ENCODE assay signal across 12 cellular contexts in the genomic region with DNA sequence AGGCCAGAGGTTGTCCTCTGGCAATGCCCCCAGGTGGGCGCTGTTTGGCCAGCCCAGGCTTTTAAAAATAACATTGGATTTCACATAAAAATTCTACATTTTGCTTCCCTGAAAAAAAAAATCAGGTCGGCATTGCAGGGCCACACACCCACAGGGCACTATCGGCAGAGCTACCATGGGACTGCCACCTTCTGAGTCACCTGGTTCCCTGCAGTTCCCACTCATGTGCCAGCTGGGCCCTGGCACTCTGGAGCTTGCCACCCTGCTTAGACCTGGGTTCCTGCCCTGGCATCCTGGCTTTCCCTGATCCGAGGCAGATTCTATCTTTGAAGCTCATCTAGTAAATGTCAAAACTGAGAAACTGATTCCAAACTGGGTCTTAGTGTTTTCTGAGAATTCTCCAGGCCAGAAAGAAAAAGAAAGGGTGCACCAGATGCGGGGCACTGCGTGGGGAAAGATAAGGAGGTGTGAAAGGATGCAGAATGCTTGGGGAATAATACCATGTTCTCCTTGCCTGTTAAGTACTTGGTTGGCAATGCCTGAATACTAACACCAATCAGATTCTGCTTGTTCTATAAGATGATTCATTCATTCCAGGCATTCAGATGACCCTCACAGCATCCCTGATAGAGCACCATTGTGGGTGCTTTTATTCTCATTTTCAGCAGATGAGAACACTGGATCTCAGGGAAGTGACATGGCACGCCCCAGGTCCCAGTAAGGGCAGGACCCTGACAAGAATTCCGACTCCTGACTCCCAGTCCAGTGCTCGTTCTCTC. TPM values are rescaled to one million over a fixed set of nuclear protein-coding genes. Genes with fewer than 3 reads are reported as not detected.
DNase-seq lines count a peak whose midpoint lies in the region; ATAC-seq and TF ChIP-seq lines count a peak whose summit lies in the region.
"Had no signal": no experiment of that assay in that cellular context is flagged by ENCODE, and none has a peak within 500 bp of the region (broad histone marks: within the 10 kb centered on the region; RNA-seq: fewer than 3 reads in every experiment).

No MANE protein-coding gene starts in this region.

- no peaks in the 10 kb centered on the region for H3K9me3 Mint-ChIP-seq in natural killer cell treated with Interleukin-12 subunit alpha and Interleukin-12 subunit beta and Interleukin-15 and Interleukin-18, amount 100 ng/mL, for 72 hours
- H3K9me3 Mint-ChIP-seq: activated naive CD4-positive, alpha-beta T cell treated with anti-CD3 and anti-CD28 coated beads, Interleukin-2, amount 50 U/mL, for 24 hours had no signal

- no peaks in the 10 kb centered on the region for H3K27me3 ChIP-seq in psoas muscle (ENCODE audit: insufficient read depth in 3 of 3, low read length in 2 of 3)

- H3K4me1 Mint-ChIP-seq in natural killer cell treated with Interleukin-12 subunit alpha and Interleukin-12 subunit beta and Interleukin-15 and Interleukin-18, amount 100 ng/mL, for 72 hours (ENCODE audit: low read depth in 2 of 2), result peaks cover 14 to 28% of the 10 kb centered on the region in 2 donors

- H3K27ac ChIP-seq in psoas muscle, result no peak overlapping the region

- WGBS in psoas muscle, 3 donors, result 65 to 79% (median 67%) methylated on average over 9 of the region's 9 CpGs

- intact Hi-C loops in psoas muscle (cut with DNase I), result no loop called here

- peaks cover 12% of the 10 kb centered on the region for H3K4me1 ChIP-seq in psoas muscle

- H3K9me3 ChIP-seq in psoas muscle, result no peaks in the 10 kb centered on the region

- H3K4me3 ChIP-seq in fibroblast of the aortic adventitia (ENCODE audit: low read depth, low read length) (no peak overlapping the region), psoas muscle (no peak overlapping the region)

- no peaks in the 10 kb centered on the region for H3K27me3 Mint-ChIP-seq in natural killer cell treated with Interleukin-12 subunit alpha and Interleukin-12 subunit beta and Interleukin-15 and Interleukin-18, amount 100 ng/mL, for 72 hours
- H3K27me3 Mint-ChIP-seq: activated naive CD4-positive, alpha-beta T cell treated with anti-CD3 and anti-CD28 coated beads, Interleukin-2, amount 50 U/mL, for 24 hours had no signal

- H3K4me3 Mint-ChIP-seq in natural killer cell treated with Interleukin-12 subunit alpha and Interleukin-12 subunit beta and Interleukin-15 and Interleukin-18, amount 100 ng/mL, for 72 hours, result no peak overlapping the region
- H3K4me3 Mint-ChIP-seq: activated naive CD4-positive, alpha-beta T cell treated with anti-CD3 and anti-CD28 coated beads, Interleukin-2, amount 50 U/mL, for 24 hours had no signal

- H3K27ac Mint-ChIP-seq in natural killer cell treated with Interleukin-12 subunit alpha and Interleukin-12 subunit beta and Interleukin-15 and Interleukin-18, amount 100 ng/mL, for 72 hours, result peak overlapping the region in 1 of 2 donors; percentile 75
- H3K27ac Mint-ChIP-seq: activated naive CD4-positive, alpha-beta T cell treated with anti-CD3 and anti-CD28 coated beads, Interleukin-2, amount 50 U/mL, for 24 hours had no signal

- no peaks in the 10 kb centered on the region for H3K36me3 Mint-ChIP-seq in natural killer cell treated with Interleukin-12 subunit alpha and Interleukin-12 subunit beta and Interleukin-15 and Interleukin-18, amount 100 ng/mL, for 72 hours
- H3K36me3 Mint-ChIP-seq: activated naive CD4-positive, alpha-beta T cell treated with anti-CD3 and anti-CD28 coated beads, Interleukin-2, amount 50 U/mL, for 24 hours had no signal

- H3K36me3 ChIP-seq in psoas muscle (ENCODE audit: insufficient read depth in 1 of 2, low read depth in 1 of 2), result no peaks in the 10 kb centered on the region

- ATAC-seq in psoas muscle, result peak; percentile 63 to 84 (median 76)
- ATAC-seq in HG03135 (IDR thresholded peaks at IDR 0.05; ENCODE audit: unreplicated experiment), result no peak
- ATAC-seq in natural killer cell treated with Interleukin-12 subunit alpha and Interleukin-12 subunit beta and Interleukin-15 and Interleukin-18, amount 100 ng/mL, for 72 hours, result no peak

- DNase-seq in ELR (ENCODE audit: low read depth) (peak; percentile 79), amniotic stem cell (lab: John Stamatoyannopoulos, UW) (peak; percentile 29), fibroblast of the aortic adventitia (ENCODE audit: low read depth) (peak; percentile 76), psoas muscle (no peak), germinal center (ENCODE audit: low spot score) (no peak)
- DNase-seq in activated CD4-positive, alpha-beta T cell treated with anti-CD3 and anti-CD28 coated beads, Interleukin-2, amount 50 U/mL, for 4 hours, result no peak
- no peak for DNase-seq in natural killer cell treated with Interleukin-12 subunit alpha and Interleukin-12 subunit beta and Interleukin-15 and Interleukin-18, amount 100 ng/mL, for 72 hours (ENCODE audit: low spot score)
- DNase-seq: activated CD4-positive, alpha-beta T cell treated with anti-CD3 and anti-CD28 coated beads, Interleukin-2, amount 50 U/mL, for 48 hours; DMS 273 treated with DMSO at 0.1 percent for 48 hours; NCI-H446 treated with DMSO at 0.1 percent for 48 hours had no signal

- TF ChIP-seq CTCF in fibroblast of the aortic adventitia (IDR thresholded peaks at IDR 0.05; ENCODE audit: insufficient read depth, low read length) (no peak), psoas muscle (IDR thresholded peaks at IDR 0.05) (no peak)

RNA-seq across cellular contexts. Expression of gene RAI1, which starts 51.8 kb away (rescaled TPM):
- total RNA-seq in fibroblast of the aortic adventitia (ENCODE audit: low replicate concordance), result 7.5 and 9.1 TPM in 2 replicates
- total RNA-seq in psoas muscle, result 1 to 10 TPM; 6.8 to 7.9 (median 7.2) TPM
- polyA plus RNA-seq in psoas muscle, result 1 to 10 TPM; 4.0 to 9.0 (median 6.6) TPM
- total RNA-seq in natural killer cell treated with Interleukin-12 subunit alpha and Interleukin-12 subunit beta and Interleukin-15 and Interleukin-18, amount 100 ng/mL, for 72 hours, result 10 to 100 TPM; 15.8 to 31.0 TPM

Comparison
In these comparisons a context has a peak if more than half of its experiments do, and no peak if none do; other contexts are left out.
1. DNase-seq: peak in ELR (single experiment), amniotic stem cell (single experiment) and fibroblast of the aortic adventitia (single experiment); none in psoas muscle (0 of 2), activated CD4-positive, alpha-beta T cell treated with anti-CD3 and anti-CD28 coated beads, Interleukin-2, amount 50 U/mL, for 4 hours (0 of 2), germinal center (single experiment) and natural killer cell treated with Interleukin-12 subunit alpha and Interleukin-12 subunit beta and Interleukin-15 and Interleukin-18, amount 100 ng/mL, for 72 hours (single experiment).
2. ATAC-seq: peak in psoas muscle (4 of 4); none in HG03135 (single experiment) and natural killer cell treated with Interleukin-12 subunit alpha and Interleukin-12 subunit beta and Interleukin-15 and Interleukin-18, amount 100 ng/mL, for 72 hours (0 of 2).